7 cellular contexts compared by ENCODE assay signal in genomic region chr15:57316451-57316850, GRCh38.
"Had no signal": no experiment of that assay in that cellular context is flagged by ENCODE, and none has a peak within 500 bp of the region (broad histone marks: within the 10 kb centered on the region; RNA-seq: fewer than 3 reads in every experiment).

No MANE protein-coding gene starts in this region.

- H3K27me3 Mint-ChIP-seq: IgD-negative memory B cell had no signal

- H3K4me3 ChIP-seq: GM23338 had no signal

- H3K4me3 Mint-ChIP-seq: GM23338, H9, IgD-negative memory B cell had no signal

- H3K9me3 Mint-ChIP-seq: GM23338, H9, IgD-negative memory B cell had no signal

- ATAC-seq: GM23338 had no signal

- DNase-seq: H9, HCEC 1CT had no signal

- FAIRE-seq: H1, H54, HTR-8/SVneo had no signal

- H3K27ac Mint-ChIP-seq: GM23338, H9, IgD-negative memory B cell had no signal
